ENCODE assay signal across 28 cellular contexts in the genomic region with DNA sequence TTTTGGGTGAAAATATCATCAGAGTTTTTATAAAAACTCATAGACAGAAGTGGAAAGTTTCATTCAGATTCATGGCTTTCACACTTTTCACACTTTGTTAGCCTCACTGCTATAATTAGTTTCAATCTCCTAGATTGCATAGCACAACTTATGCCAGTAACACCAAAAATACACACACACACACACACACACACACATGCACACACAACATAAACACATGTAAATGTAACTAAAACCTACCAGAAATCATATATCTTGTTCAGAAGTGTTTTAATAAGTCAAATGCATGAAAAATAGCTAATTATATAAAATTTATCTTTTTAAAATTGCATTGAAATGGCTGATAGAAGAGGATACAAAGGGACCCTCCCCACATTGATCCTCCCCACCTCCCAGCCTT.
"Had no signal": no experiment of that assay in that cellular context is flagged by ENCODE, and none has a peak within 500 bp of the region (broad histone marks: within the 10 kb centered on the region; RNA-seq: fewer than 3 reads in every experiment).

No MANE protein-coding gene starts in this region.

- H3K27me3 ChIP-seq: colonic mucosa, dorsolateral prefrontal cortex, esophagus muscularis mucosa, esophagus squamous epithelium, foreskin keratinocyte, gastrocnemius medialis, gastroesophageal sphincter, heart left ventricle, heart right ventricle had no signal

- H3K36me3 ChIP-seq: colonic mucosa, esophagus muscularis mucosa, esophagus squamous epithelium, gastrocnemius medialis, gastroesophageal sphincter, heart left ventricle, heart right ventricle had no signal

- ATAC-seq: effector memory CD8-positive, alpha-beta T cell; esophagus mucosa; foreskin keratinocyte; gastrocnemius medialis; gastroesophageal sphincter; heart left ventricle; heart right ventricle had no signal

- DNase-seq: colonic mucosa; cortex of kidney; dermis blood vessel endothelial cell; dorsolateral prefrontal cortex; effector CD4-positive, alpha-beta T cell; effector CD8-positive, alpha-beta T cell; effector memory CD4-positive, alpha-beta T cell; effector memory CD8-positive, alpha-beta T cell; endodermal cell; erythroblast; esophagus squamous epithelium; foreskin fibroblast; foreskin keratinocyte; foreskin melanocyte; gastrocnemius medialis; glutamatergic neuron; head of caudate nucleus; heart left ventricle; heart right ventricle had no signal

- H3K9me3 ChIP-seq: colonic mucosa, esophagus muscularis mucosa, esophagus squamous epithelium, gastrocnemius medialis, gastroesophageal sphincter, heart left ventricle, heart right ventricle had no signal

- H3K4me1 ChIP-seq: colonic mucosa, esophagus muscularis mucosa, foreskin keratinocyte, gastrocnemius medialis, gastroesophageal sphincter, heart left ventricle, heart right ventricle had no signal

- H3K4me3 ChIP-seq: colonic mucosa, coronary artery, dorsolateral prefrontal cortex, esophagus muscularis mucosa, esophagus squamous epithelium, gastrocnemius medialis, gastroesophageal sphincter, heart left ventricle, heart right ventricle had no signal

- FAIRE-seq: colon, endometrium, endothelial cell of umbilical vein, frontal cortex had no signal

- H3K27ac ChIP-seq: colonic mucosa, coronary artery, dorsolateral prefrontal cortex, epithelial cell of prostate, esophagus muscularis mucosa, esophagus squamous epithelium, foreskin keratinocyte, gastrocnemius medialis, gastroesophageal sphincter, heart left ventricle, heart right ventricle had no signal
